Comparison of ENCODE assay signal across 2 cellular contexts in the genomic region with DNA sequence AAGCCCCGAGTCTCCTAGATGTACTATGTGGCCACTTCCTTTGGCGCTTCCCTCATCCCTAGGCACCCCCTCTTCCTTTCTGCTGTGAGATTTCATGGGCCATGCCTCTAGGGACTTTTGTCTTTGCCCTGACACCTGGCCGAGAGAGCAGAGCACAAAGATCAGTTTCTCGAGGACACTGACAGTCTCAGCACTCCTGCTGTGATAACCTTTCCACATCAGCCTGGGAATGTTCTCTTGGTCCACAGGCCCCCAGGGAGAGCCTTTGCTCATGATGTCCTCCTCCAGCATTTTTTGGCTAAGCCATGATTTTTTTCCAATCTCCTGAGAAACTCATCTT.
TF ChIP-seq lines count a peak whose summit lies in the region.

No MANE protein-coding gene starts in this region.

TF ChIP-seq in GM23338, 12 proteins besides CTCF, POLR2A, EP300 and RAD21:
- TF ChIP-seq, protein P1, sequence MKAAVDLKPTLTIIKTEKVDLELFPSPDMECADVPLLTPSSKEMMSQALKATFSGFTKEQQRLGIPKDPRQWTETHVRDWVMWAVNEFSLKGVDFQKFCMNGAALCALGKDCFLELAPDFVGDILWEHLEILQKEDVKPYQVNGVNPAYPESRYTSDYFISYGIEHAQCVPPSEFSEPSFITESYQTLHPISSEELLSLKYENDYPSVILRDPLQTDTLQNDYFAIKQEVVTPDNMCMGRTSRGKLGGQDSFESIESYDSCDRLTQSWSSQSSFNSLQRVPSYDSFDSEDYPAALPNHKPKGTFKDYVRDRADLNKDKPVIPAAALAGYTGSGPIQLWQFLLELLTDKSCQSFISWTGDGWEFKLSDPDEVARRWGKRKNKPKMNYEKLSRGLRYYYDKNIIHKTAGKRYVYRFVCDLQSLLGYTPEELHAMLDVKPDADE (IDR thresholded peaks at IDR 0.05), result no peak

TF ChIP-seq in H1, 55 proteins besides CTCF, POLR2A, EP300 and RAD21:
- TF ChIP-seq SP2 (IDR thresholded peaks at IDR 0.05; ENCODE audit: low read length), result no peak
- no peak for TF ChIP-seq NANOG (IDR thresholded peaks at IDR 0.05; ENCODE audit: insufficient read depth, low read depth, low read length, poor library complexity, severe bottlenecking)
- TF ChIP-seq CBX5 (IDR thresholded peaks at IDR 0.05; ENCODE audit: low read depth, low read length), result no peak
- no peak for TF ChIP-seq CTBP2 (IDR thresholded peaks at IDR 0.05; ENCODE audit: borderline replicate concordance, insufficient read depth, insufficient read length, low read length)
- TF ChIP-seq ASH2L (IDR thresholded peaks at IDR 0.05; ENCODE audit: low read length), result no peak
- no peak for TF ChIP-seq HDAC6 (IDR thresholded peaks at IDR 0.05; ENCODE audit: low read depth, low read length)
- TF ChIP-seq RFX5 (IDR thresholded peaks at IDR 0.05; ENCODE audit: borderline replicate concordance, low read depth, low read length), result no peak
- no peak for TF ChIP-seq CREB1 (IDR thresholded peaks at IDR 0.05)
- TF ChIP-seq CHD2 (IDR thresholded peaks at IDR 0.05; ENCODE audit: low read length), result no peak
- no peak for TF ChIP-seq JUND (IDR thresholded peaks at IDR 0.05; ENCODE audit: low read length)
- TF ChIP-seq PHF8 (conservative IDR thresholded peaks at IDR 0.05; ENCODE audit: low read depth, low read length), result no peak
- TF ChIP-seq TEAD4 (IDR thresholded peaks at IDR 0.05; ENCODE audit: low read depth, low read length), result no peak
- TF ChIP-seq RBBP5 (IDR thresholded peaks at IDR 0.05; ENCODE audit: borderline replicate concordance, low read depth, low read length), result no peak
